ENCODE assay signal across 1 cellular context in genomic region chr7:106871793-106872571, GRCh38.
A peak's percentile ranks its signal among the peaks of the same experiment; 100 is the strongest.
TF ChIP-seq lines count a peak whose summit lies in the region.

No MANE protein-coding gene starts in this region.

TF ChIP-seq in K562, 482 proteins besides CTCF, POLR2A, EP300 and RAD21 (continued from another document and continues in another):
- TF ChIP-seq NONO (IDR thresholded peaks at IDR 0.05; ENCODE audit: low read depth in 2 of 2, low read length in 1 of 2) (no peak), SRSF3 (IDR thresholded peaks at IDR 0.05; ENCODE audit: insufficient read depth, low read length) (no peak), DPF2 (IDR thresholded peaks at IDR 0.05) (peak; percentile 45; the same call in 1 of the 2 replicates), SAP30 (IDR thresholded peaks at IDR 0.05; ENCODE audit: borderline replicate concordance, insufficient read depth, low read depth, low read length, poor library complexity, severe bottlenecking) (no peak), SOX6 (IDR thresholded peaks at IDR 0.05) (peak; percentile 27; the same call in 1 of the 2 replicates), NBN (IDR thresholded peaks at IDR 0.05; ENCODE audit: low read depth) (no peak; the same call in 1 of the 2 replicates), FOSL1 (tag; conservative IDR thresholded peaks at IDR 0.05) (peak; percentile 91), PRDM10 (IDR thresholded peaks at IDR 0.05; ENCODE audit: partially characterized antibody) (peak; percentile 77), ZNF134 (CRISPR knock-in tag; conservative IDR thresholded peaks at IDR 0.05) (0 out of 2 replicates have a peak, but pooled peaks have one; percentile 43), FOXA3 (CRISPR knock-in tag; conservative IDR thresholded peaks at IDR 0.05 in 1 of 2, IDR thresholded peaks at IDR 0.05 in 1 of 2) (peak in 1 of 2 experiments; percentile 56; a peak in 1 of 4 replicates), SREBF1 (IDR thresholded peaks at IDR 0.05; ENCODE audit: borderline replicate concordance, low read depth, low read length) (no peak), MLLT1 (IDR thresholded peaks at IDR 0.05) (0 out of 4 replicates have a peak, but pooled peaks of 1 of the 2 experiments have one; percentile 9), MCM3 (IDR thresholded peaks at IDR 0.05) (no peak), RCOR1 (IDR thresholded peaks at IDR 0.05; ENCODE audit: borderline replicate concordance in 1 of 2, low read depth in 2 of 2, low read length in 2 of 2) (peak in 1 of 2 experiments; percentile 39; a peak in 1 of 4 replicates), ZKSCAN8 (CRISPR knock-in tag; IDR thresholded peaks at IDR 0.05) (peak; percentile 56; the same call in 1 of the 2 replicates), MCM5 (IDR thresholded peaks at IDR 0.05; ENCODE audit: low read depth) (no peak), ZNF76 (CRISPR knock-in tag; IDR thresholded peaks at IDR 0.05; ENCODE audit: borderline replicate concordance) (no peak), OTX1 (CRISPR knock-in tag; IDR thresholded peaks at IDR 0.05) (0 out of 2 replicates have a peak, but pooled peaks have one; percentile 65), HMBOX1 (IDR thresholded peaks at IDR 0.05) (peak; percentile 38), CSDE1 (IDR thresholded peaks at IDR 0.05) (no peak), ZNF551 (CRISPR knock-in tag; IDR thresholded peaks at IDR 0.05) (no peak), NCOA1 (IDR thresholded peaks at IDR 0.05; ENCODE audit: low read depth) (no peak), SNRNP70 (optimal IDR thresholded peaks at IDR 0.05; ENCODE audit: low read depth, low read length) (no peak), ZNF274 (IDR thresholded peaks at IDR 0.05; ENCODE audit: borderline replicate concordance, low read depth, low read length) (no peak), ZBTB9 (CRISPR knock-in tag; IDR thresholded peaks at IDR 0.05) (peak; percentile 15; the same call in 1 of the 2 replicates), CREM (IDR thresholded peaks at IDR 0.05; ENCODE audit: low read depth) (peak; percentile 49; the same call in 1 of the 2 replicates), MTA1 (IDR thresholded peaks at IDR 0.05; ENCODE audit: borderline replicate concordance) (peak; percentile 36; the same call in 1 of the 2 replicates), ZNF583 (CRISPR knock-in tag; IDR thresholded peaks at IDR 0.05) (0 out of 2 replicates have a peak, but pooled peaks have one; percentile 24), THRB (CRISPR knock-in tag; conservative IDR thresholded peaks at IDR 0.05) (peak; percentile 70; the same call in 1 of the 2 replicates), ATF4 (CRISPR knock-in tag; IDR thresholded peaks at IDR 0.05) (no peak), SMARCE1 (IDR thresholded peaks at IDR 0.05) (peak; percentile 54; the same call in 1 of the 2 replicates), CHCHD3 (CRISPR knock-in tag; IDR thresholded peaks at IDR 0.05) (no peak), KDM1A (IDR thresholded peaks at IDR 0.05) (peak; percentile 69 to 70; a peak in 3 of 4 replicates), RHOXF2B (CRISPR knock-in tag; conservative IDR thresholded peaks at IDR 0.05) (no peak)
- TF ChIP-seq, protein P1, sequence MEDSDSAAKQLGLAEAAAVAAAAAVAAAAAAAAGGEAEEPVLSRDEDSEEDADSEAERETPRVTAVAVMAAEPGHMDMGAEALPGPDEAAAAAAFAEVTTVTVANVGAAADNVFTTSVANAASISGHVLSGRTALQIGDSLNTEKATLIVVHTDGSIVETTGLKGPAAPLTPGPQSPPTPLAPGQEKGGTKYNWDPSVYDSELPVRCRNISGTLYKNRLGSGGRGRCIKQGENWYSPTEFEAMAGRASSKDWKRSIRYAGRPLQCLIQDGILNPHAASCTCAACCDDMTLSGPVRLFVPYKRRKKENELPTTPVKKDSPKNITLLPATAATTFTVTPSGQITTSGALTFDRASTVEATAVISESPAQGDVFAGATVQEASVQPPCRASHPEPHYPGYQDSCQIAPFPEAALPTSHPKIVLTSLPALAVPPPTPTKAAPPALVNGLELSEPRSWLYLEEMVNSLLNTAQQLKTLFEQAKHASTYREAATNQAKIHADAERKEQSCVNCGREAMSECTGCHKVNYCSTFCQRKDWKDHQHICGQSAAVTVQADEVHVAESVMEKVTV (CRISPR knock-in tag; IDR thresholded peaks at IDR 0.05) = peak; percentile 3; the same call in 1 of the 2 replicates
- TF ChIP-seq, protein P2, sequence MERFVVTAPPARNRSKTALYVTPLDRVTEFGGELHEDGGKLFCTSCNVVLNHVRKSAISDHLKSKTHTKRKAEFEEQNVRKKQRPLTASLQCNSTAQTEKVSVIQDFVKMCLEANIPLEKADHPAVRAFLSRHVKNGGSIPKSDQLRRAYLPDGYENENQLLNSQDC (CRISPR knock-in tag; IDR thresholded peaks at IDR 0.05) = no peak
- TF ChIP-seq, protein P3, sequence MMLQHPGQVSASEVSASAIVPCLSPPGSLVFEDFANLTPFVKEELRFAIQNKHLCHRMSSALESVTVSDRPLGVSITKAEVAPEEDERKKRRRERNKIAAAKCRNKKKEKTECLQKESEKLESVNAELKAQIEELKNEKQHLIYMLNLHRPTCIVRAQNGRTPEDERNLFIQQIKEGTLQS (IDR thresholded peaks at IDR 0.05) = peak; percentile 85
- TF ChIP-seq, protein P3 (CRISPR knock-in tag; conservative IDR thresholded peaks at IDR 0.05) = peak; percentile 29; the same call in 1 of the 2 replicates
